Comparison of ENCODE assay signal across 1 cellular context in the genomic region with DNA sequence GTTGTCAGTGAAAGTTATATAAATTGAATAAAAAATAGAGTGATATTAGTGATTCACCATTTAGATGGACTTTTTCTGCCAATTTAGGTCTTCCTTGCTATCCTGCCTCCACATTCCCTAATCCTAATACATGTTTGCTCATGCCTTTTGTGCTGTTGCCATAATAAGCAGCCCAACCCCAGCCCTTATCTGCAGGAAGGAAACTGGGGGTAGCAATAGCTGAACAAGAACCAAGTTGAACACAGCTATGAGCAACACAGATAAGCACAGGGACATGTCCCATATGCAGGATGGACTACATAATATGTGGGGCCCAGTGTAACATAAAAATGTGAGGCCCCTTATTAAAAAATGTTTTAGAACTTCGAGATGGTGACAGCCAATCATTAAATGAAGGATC.
TF ChIP-seq lines count a peak whose summit lies in the region.

No MANE protein-coding gene starts in this region.

TF ChIP-seq in IMR-90, 13 proteins besides CTCF, POLR2A, EP300 and RAD21 (continued from another document):
- TF ChIP-seq, protein P1, sequence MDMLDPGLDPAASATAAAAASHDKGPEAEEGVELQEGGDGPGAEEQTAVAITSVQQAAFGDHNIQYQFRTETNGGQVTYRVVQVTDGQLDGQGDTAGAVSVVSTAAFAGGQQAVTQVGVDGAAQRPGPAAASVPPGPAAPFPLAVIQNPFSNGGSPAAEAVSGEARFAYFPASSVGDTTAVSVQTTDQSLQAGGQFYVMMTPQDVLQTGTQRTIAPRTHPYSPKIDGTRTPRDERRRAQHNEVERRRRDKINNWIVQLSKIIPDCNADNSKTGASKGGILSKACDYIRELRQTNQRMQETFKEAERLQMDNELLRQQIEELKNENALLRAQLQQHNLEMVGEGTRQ (IDR thresholded peaks at IDR 0.05; ENCODE audit: low read depth, low read length): no peak
- TF ChIP-seq ELK1 (IDR thresholded peaks at IDR 0.05; ENCODE audit: borderline replicate concordance, low read depth, low read length): no peak
- TF ChIP-seq SMC3 (IDR thresholded peaks at IDR 0.05; ENCODE audit: low read depth, low read length): no peak
- TF ChIP-seq NFE2L2 (IDR thresholded peaks at IDR 0.05; ENCODE audit: low read depth, low read length): no peak
